Comparison of ENCODE assay signal across 27 cellular contexts in genomic region chr7:2725178-2726105, GRCh38. TPM values are rescaled to one million over a fixed set of nuclear protein-coding genes. Genes with fewer than 3 reads are reported as not detected.
DNase-seq lines count a peak whose midpoint lies in the region; ATAC-seq and TF ChIP-seq lines count a peak whose summit lies in the region.
"Had no signal": no experiment of that assay in that cellular context is flagged by ENCODE, and none has a peak within 500 bp of the region (broad histone marks: within the 10 kb centered on the region; RNA-seq: fewer than 3 reads in every experiment).

No MANE protein-coding gene starts in this region.

- ATAC-seq in left ventricle myocardium superior (no peak), HG02610 (IDR thresholded peaks at IDR 0.05; ENCODE audit: unreplicated experiment) (no peak)
- no peak for ATAC-seq in activated CD8-positive, alpha-beta T cell treated with anti-CD3 and anti-CD28 coated beads for 36 hours
- ATAC-seq: pancreas; SK-N-SH treated with all-trans-retinoic acid at 6 μM for 48 hours; stimulated activated naive CD8-positive, alpha-beta T cell treated with anti-CD3 and anti-CD28 coated beads, Interleukin-15, Interleukin-2, amounts not matched to agents 100 U/mL and 50 U/mL, for 24 hours had no signal

- intact Hi-C loops in CD14-positive monocyte (cut with micrococcal nuclease) = loop anchor here in 1 of 2 donors (5.0 kb wide), 1 partner anchor 42 kb away; no protein-coding TSS in a partner anchor
- intact Hi-C loops in left ventricle myocardium superior (cut with micrococcal nuclease) = no loop called here
- intact Hi-C loops in posterior vena cava (cut with DNase I) = no loop called here
- intact Hi-C loops in activated CD8-positive, alpha-beta T cell treated with anti-CD3 and anti-CD28 coated beads for 36 hours (cut with micrococcal nuclease) = no loop called here

- peaks cover 36% of the 10 kb centered on the region for H3K4me1 Mint-ChIP-seq in CD14-positive monocyte
- peaks cover 13% of the 10 kb centered on the region for H3K4me1 Mint-ChIP-seq in activated CD8-positive, alpha-beta T cell treated with anti-CD3 and anti-CD28 coated beads for 36 hours (ENCODE audit: low read depth)

- H3K9me3 ChIP-seq in HUES6 (ENCODE audit: control insufficient read depth, insufficient read depth, low read depth, low read length) = no peaks in the 10 kb centered on the region
- H3K9me3 ChIP-seq: pancreas, upper lobe of left lung had no signal

- no peaks in the 10 kb centered on the region for H3K27me3 ChIP-seq in HUES6 (ENCODE audit: control insufficient read depth, insufficient read depth, low read length)
- H3K27me3 ChIP-seq: brain microvascular endothelial cell, pancreas, upper lobe of left lung had no signal

- H3K9me3 Mint-ChIP-seq in CD14-positive monocyte = peaks cover 0 to 3% (median 0%) of the 10 kb centered on the region in 7 donors
- H3K9me3 Mint-ChIP-seq in activated CD8-positive, alpha-beta T cell treated with anti-CD3 and anti-CD28 coated beads for 36 hours = no peaks in the 10 kb centered on the region
- H3K9me3 Mint-ChIP-seq: activated B cell treated with CpG ODN at 0.5 μM for 24 hours; activated T-helper 1 cell treated with anti-CD3 and anti-CD28 coated beads, Interleukin-12 subunit alpha, Interleukin-12 subunit beta, Interleukin-2, Interleukin-4 antibody, amounts not matched to agents 30 ng/mL and 10 ng/mL and 1 ng/mL, durations not matched to agents 14 hours and 24 hours and 36 hours; dendritic cell treated with granulocyte-macrophage colony-stimulating factor and Interleukin-4, amounts not matched to agents 40 ng/mL and 50 ng/mL, for 4 days; immature natural killer cell had no signal

- H3K36me3 ChIP-seq in HUES6 (ENCODE audit: control insufficient read depth, insufficient read depth, low read length) = peaks cover 58% of the 10 kb centered on the region

- POLR2A ChIA-PET in activated CD8-positive, alpha-beta T cell treated with anti-CD3 and anti-CD28 coated beads for 36 hours (lab: Charles Lee) = interaction anchor here (0.9 to 1.3 kb wide), 2 partner anchors 9 to 25 kb away, joined by 4 read pairs; no protein-coding TSS in a partner anchor

- peak overlapping the region; percentile 26; the same call in 1 of the 2 replicates for H3K27ac ChIP-seq in HUES6 (ENCODE audit: low read depth, low read length)
- H3K27ac ChIP-seq: brain microvascular endothelial cell, pancreas, skin epidermis, upper lobe of left lung had no signal

- H3K9ac ChIP-seq in HUES6 (ENCODE audit: low read length) = no peak overlapping the region

- H3K4me1 ChIP-seq in HUES6 (ENCODE audit: control insufficient read depth, insufficient read depth, low read length) = peaks cover 6% of the 10 kb centered on the region; the same call in 1 of the 2 replicates
- H3K4me1 ChIP-seq: pancreas had no signal

- peak overlapping the region in 3 of 7 donors; percentile 33 to 80 (median 68) for H3K27ac Mint-ChIP-seq in CD14-positive monocyte
- no peak overlapping the region for H3K27ac Mint-ChIP-seq in activated CD8-positive, alpha-beta T cell treated with anti-CD3 and anti-CD28 coated beads for 36 hours
- H3K27ac Mint-ChIP-seq: activated B cell treated with CpG ODN at 0.5 μM for 24 hours; activated T-helper 1 cell treated with anti-CD3 and anti-CD28 coated beads, Interleukin-12 subunit alpha, Interleukin-12 subunit beta, Interleukin-2, Interleukin-4 antibody, amounts not matched to agents 30 ng/mL and 10 ng/mL and 1 ng/mL, durations not matched to agents 14 hours and 24 hours and 36 hours; dendritic cell treated with granulocyte-macrophage colony-stimulating factor and Interleukin-4, amounts not matched to agents 40 ng/mL and 50 ng/mL, for 4 days; immature natural killer cell had no signal

- DNase-seq in CD14-positive monocyte (ENCODE audit: low spot score) (peak; percentile 29), left ventricle myocardium superior (peak; percentile 20), posterior vena cava (ENCODE audit: low spot score) (peak; percentile 44), NCI-H1105 (lab: John Stamatoyannopoulos, UW) (no peak), NCI-H748 treated with DMSO at 0.1 percent for 48 hours (lab: John Stamatoyannopoulos, UW) (no peak)
- DNase-seq in activated CD8-positive, alpha-beta T cell treated with anti-CD3 and anti-CD28 coated beads for 36 hours = no peak
- DNase-seq: activated B cell treated with CpG ODN at 0.5 μM for 24 hours; brain microvascular endothelial cell; DMS79; immature natural killer cell; Kasumi-1; NCI-H1092; NCI-H2081 treated with DMSO at 0.1 percent for 48 hours; stimulated activated naive CD8-positive, alpha-beta T cell treated with anti-CD3 and anti-CD28 coated beads, Interleukin-15, Interleukin-2, amounts not matched to agents 100 U/mL and 50 U/mL, for 24 hours; T-helper 9 cell had no signal

- no peak overlapping the region for H3K4me3 ChIP-seq in HUES6 (ENCODE audit: low read depth, low read length)
- H3K4me3 ChIP-seq: pancreas, skin epidermis, upper lobe of left lung had no signal

- H3K4me3 Mint-ChIP-seq in CD14-positive monocyte = no peak overlapping the region
- no peak overlapping the region for H3K4me3 Mint-ChIP-seq in activated CD8-positive, alpha-beta T cell treated with anti-CD3 and anti-CD28 coated beads for 36 hours
- H3K4me3 Mint-ChIP-seq: activated B cell treated with CpG ODN at 0.5 μM for 24 hours; activated T-helper 1 cell treated with anti-CD3 and anti-CD28 coated beads, Interleukin-12 subunit alpha, Interleukin-12 subunit beta, Interleukin-2, Interleukin-4 antibody, amounts not matched to agents 30 ng/mL and 10 ng/mL and 1 ng/mL, durations not matched to agents 14 hours and 24 hours and 36 hours; dendritic cell treated with granulocyte-macrophage colony-stimulating factor and Interleukin-4, amounts not matched to agents 40 ng/mL and 50 ng/mL, for 4 days; immature natural killer cell had no signal

- H3K36me3 Mint-ChIP-seq in CD14-positive monocyte = peaks cover 54% of the 10 kb centered on the region in 2 donors
- peaks cover 7% of the 10 kb centered on the region for H3K36me3 Mint-ChIP-seq in activated CD8-positive, alpha-beta T cell treated with anti-CD3 and anti-CD28 coated beads for 36 hours (ENCODE audit: low read depth)

- CTCF ChIA-PET in activated CD8-positive, alpha-beta T cell treated with anti-CD3 and anti-CD28 coated beads for 36 hours (lab: Charles Lee) = interaction anchor here (0.8 kb wide), 2 partner anchors 16 to 47 kb away, joined by 3 to 4 read pairs; no protein-coding TSS in a partner anchor

- peaks cover 2 to 8% (median 7%) of the 10 kb centered on the region in 3 donors for H3K27me3 Mint-ChIP-seq in CD14-positive monocyte (ENCODE audit: low read depth in 3 of 3)
- no peaks in the 10 kb centered on the region for H3K27me3 Mint-ChIP-seq in activated CD8-positive, alpha-beta T cell treated with anti-CD3 and anti-CD28 coated beads for 36 hours
- H3K27me3 Mint-ChIP-seq: activated B cell treated with CpG ODN at 0.5 μM for 24 hours; dendritic cell treated with granulocyte-macrophage colony-stimulating factor and Interleukin-4, amounts not matched to agents 40 ng/mL and 50 ng/mL, for 4 days had no signal

- TF ChIP-seq CTCF in CD14-positive monocyte (IDR thresholded peaks at IDR 0.05) = no peak
- no peak for TF ChIP-seq CTCF in activated CD8-positive, alpha-beta T cell treated with anti-CD3 and anti-CD28 coated beads for 36 hours (IDR thresholded peaks at IDR 0.05)

RNA-seq across cellular contexts. Expression of gene AMZ1, which starts 37.4 kb away (rescaled TPM):
- under 1 TPM; 0.09 to 0.14 TPM for polyA plus RNA-seq in CD14-positive monocyte
- total RNA-seq in left ventricle myocardium superior (0.05 TPM), posterior vena cava (1 to 10 TPM in 1 of 2 donors, under 1 TPM in 1; 0.32 to 1.1 TPM)
- under 1 TPM; 0.11 to 0.14 TPM for total RNA-seq in activated CD8-positive, alpha-beta T cell treated with anti-CD3 and anti-CD28 coated beads for 36 hours
- total RNA-seq: endothelial cell of umbilical vein, HT1080, lung microvascular endothelial cell, NCI-H460 had no signal
- polyA plus RNA-seq: endothelial cell of umbilical vein had no signal

Comparison
In these comparisons a context has a peak if more than half of its experiments do, and no peak if none do; other contexts are left out.
1. DNase-seq: peak in CD14-positive monocyte (single experiment), left ventricle myocardium superior (single experiment) and posterior vena cava (single experiment); none in activated CD8-positive, alpha-beta T cell treated with anti-CD3 and anti-CD28 coated beads for 36 hours (single experiment), NCI-H1105 (single experiment) and NCI-H748 treated with DMSO at 0.1 percent for 48 hours (single experiment).